ENCODE assay signal across 9 cellular contexts in the genomic region with DNA sequence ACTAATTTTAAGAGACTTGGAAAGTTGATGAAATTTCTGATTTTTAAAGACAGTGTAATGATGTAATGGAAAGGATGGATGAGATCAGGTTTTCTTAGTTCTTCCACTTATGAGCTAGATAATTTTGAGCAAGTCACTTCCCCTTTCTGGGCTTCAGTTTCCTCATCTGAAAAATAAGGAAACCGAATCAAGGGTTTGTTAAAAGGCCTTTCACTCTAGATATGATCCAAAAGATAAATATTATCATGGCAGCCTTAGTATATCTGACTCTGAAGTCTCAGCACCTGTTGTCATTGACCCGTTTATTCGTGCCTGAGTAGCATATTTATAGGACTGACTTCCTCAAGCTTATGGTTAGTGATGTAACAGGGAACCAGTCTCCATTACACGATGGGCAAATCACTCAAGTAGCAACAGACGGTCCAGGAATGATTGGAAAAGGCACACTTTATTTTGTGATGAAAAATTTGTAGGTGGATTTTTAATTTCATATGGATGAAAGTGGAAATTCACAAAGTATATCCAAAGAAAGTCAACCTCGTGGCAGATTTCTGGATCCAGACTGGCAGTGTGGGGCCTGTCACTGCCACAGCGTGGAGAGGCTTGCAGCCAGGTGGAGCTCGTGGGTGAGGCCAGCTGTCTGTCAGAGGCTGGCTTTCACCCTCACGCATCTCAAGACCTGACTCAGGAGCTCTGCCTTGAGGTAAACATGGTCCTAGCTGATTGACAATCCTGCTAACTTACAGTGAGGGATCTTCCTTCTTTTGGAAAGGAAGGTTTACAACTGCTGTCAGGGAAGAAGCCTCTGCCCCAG.
DNase-seq lines count a peak whose midpoint lies in the region; ATAC-seq and TF ChIP-seq lines count a peak whose summit lies in the region.
"Had no signal": no experiment of that assay in that cellular context is flagged by ENCODE, and none has a peak within 500 bp of the region (broad histone marks: within the 10 kb centered on the region; RNA-seq: fewer than 3 reads in every experiment).

No MANE protein-coding gene starts in this region.

- intact Hi-C loops in gastrocnemius medialis (cut with DNase I; ENCODE audit: low total_unique reads), result loop anchor here (10.0 kb wide), 1 partner anchor 129 kb away; no protein-coding TSS in a partner anchor

- H3K36me3 ChIP-seq in gastrocnemius medialis, result no peaks in the 10 kb centered on the region
- H3K36me3 ChIP-seq: suprapubic skin had no signal

- peak; percentile 90 for DNase-seq in KBM-7
- peak; percentile 57 for DNase-seq in germinal center (ENCODE audit: low spot score)
- DNase-seq in mucosa of gallbladder (ENCODE audit: low spot score), result no peak
- DNase-seq in gastrocnemius medialis, result no peak
- no peak for DNase-seq in chondrocyte (ENCODE audit: low spot score)
- no peak for DNase-seq in coronary artery (ENCODE audit: low spot score)

- peak; percentile 37 for ATAC-seq in GM19452 (IDR thresholded peaks at IDR 0.05; ENCODE audit: unreplicated experiment)
- no peak for ATAC-seq in gastrocnemius medialis

- no peaks in the 10 kb centered on the region for H3K9me3 Mint-ChIP-seq in chondrocyte (ENCODE audit: low read depth)

- no peaks in the 10 kb centered on the region for H3K36me3 Mint-ChIP-seq in chondrocyte (ENCODE audit: low read depth)

- in situ Hi-C loops in KBM-7 (cut with MboI; ENCODE audit: low pct_unique_long_range_greater_than_20kb, low sequenced_read_pairs) (no loop called here), gastrocnemius medialis (cut with MboI; ENCODE audit: low sequenced_read_pairs in 4 of 4) (no loop called here)

- H3K27me3 Mint-ChIP-seq in chondrocyte (ENCODE audit: low read depth), result peaks cover 16% of the 10 kb centered on the region

- H3K27me3 ChIP-seq in gastrocnemius medialis, result no peaks in the 10 kb centered on the region
- H3K27me3 ChIP-seq: suprapubic skin had no signal

- TF ChIP-seq CTCF in GM12875 (IDR thresholded peaks at IDR 0.05; ENCODE audit: borderline replicate concordance, insufficient read depth, low read depth, low read length), result peak; percentile 26; the same call in 1 of the 2 replicates
- TF ChIP-seq CTCF in gastrocnemius medialis (IDR thresholded peaks at IDR 0.05 in 4 of 5, conservative IDR thresholded peaks at IDR 0.05 in 1 of 5), result no peak
- TF ChIP-seq CTCF in chondrocyte (IDR thresholded peaks at IDR 0.05), result no peak
- no peak for TF ChIP-seq CTCF in coronary artery (IDR thresholded peaks at IDR 0.05)

- H3K9me3 ChIP-seq in gastrocnemius medialis, result no peaks in the 10 kb centered on the region
- H3K9me3 ChIP-seq: suprapubic skin had no signal

- H3K4me1 ChIP-seq in gastrocnemius medialis, result no peaks in the 10 kb centered on the region
- H3K4me1 ChIP-seq: suprapubic skin had no signal

- H3K4me3 ChIP-seq in GM12875 (ENCODE audit: low read depth, low read length), result no peak overlapping the region
- H3K4me3 ChIP-seq in gastrocnemius medialis, result no peak overlapping the region
- H3K4me3 ChIP-seq in coronary artery, result no peak overlapping the region
- H3K4me3 ChIP-seq: suprapubic skin had no signal

- H3K4me3 Mint-ChIP-seq in chondrocyte (ENCODE audit: unreplicated experiment), result no peak overlapping the region

- H3K27ac ChIP-seq in gastrocnemius medialis (no peak overlapping the region), coronary artery (peak overlapping the region in 1 of 2 donors; percentile 7)
- H3K27ac ChIP-seq: suprapubic skin had no signal

- TF ChIP-seq POLR2A in gastrocnemius medialis (IDR thresholded peaks at IDR 0.05), result no peak

- H3K4me1 Mint-ChIP-seq in chondrocyte (ENCODE audit: low read depth), result no peaks in the 10 kb centered on the region

- no peak overlapping the region for H3K27ac Mint-ChIP-seq in chondrocyte (ENCODE audit: unreplicated experiment)

Comparison
In these comparisons a context has a peak if more than half of its experiments do, and no peak if none do; other contexts are left out.
1. DNase-seq: peak in KBM-7 (single experiment) and germinal center (single experiment); none in mucosa of gallbladder (single experiment), gastrocnemius medialis (0 of 2), chondrocyte (single experiment) and coronary artery (single experiment).